Comparison of ENCODE assay signal across 32 cellular contexts in the genomic region with DNA sequence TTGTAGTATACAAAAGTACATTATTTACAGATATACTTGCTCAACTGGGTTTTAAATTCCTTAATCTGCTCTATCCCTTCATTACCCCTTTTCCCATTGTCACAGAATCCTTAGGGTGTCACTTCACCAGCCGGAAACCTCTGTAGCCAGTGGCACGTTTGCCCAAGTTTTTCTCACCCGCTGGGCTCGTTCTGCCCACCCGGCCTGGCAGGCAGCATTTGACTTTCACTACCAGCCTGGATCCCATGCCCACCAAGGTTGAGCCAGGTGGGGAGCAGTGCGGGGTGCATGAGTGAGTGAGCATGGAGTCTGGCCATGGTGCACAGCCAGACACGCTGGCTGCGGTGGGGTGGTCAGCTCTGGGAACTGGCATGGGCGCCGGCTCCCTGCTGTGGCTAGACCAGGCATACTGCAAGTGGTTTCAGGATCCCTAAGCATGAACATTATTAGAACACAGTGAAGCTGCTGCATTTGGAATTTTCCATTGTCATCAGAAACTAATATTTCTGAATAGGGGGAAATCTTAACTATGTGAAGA.
"Had no signal": no experiment of that assay in that cellular context is flagged by ENCODE, and none has a peak within 500 bp of the region (broad histone marks: within the 10 kb centered on the region; RNA-seq: fewer than 3 reads in every experiment).

No MANE protein-coding gene starts in this region.

- H3K36me3 Mint-ChIP-seq: activated CD4-positive, alpha-beta memory T cell treated with anti-CD3 and anti-CD28 coated beads for 36 hours; activated CD8-positive, alpha-beta memory T cell treated with anti-CD3 and anti-CD28 coated beads, Interleukin-2, amount 10 ng/mL, durations not matched to agents 7 days and 5 days; activated naive CD4-positive, alpha-beta T cell treated with anti-CD3 and anti-CD28 coated beads, Interleukin-2, amount 50 U/mL, for 24 hours; activated naive CD8-positive, alpha-beta T cell treated with anti-CD3 and anti-CD28 coated beads, Interleukin-2, amount 10 ng/mL, durations not matched to agents 7 days and 5 days had no signal

- DNase-seq: activated B cell treated with CpG ODN at 0.5 μM for 24 hours; activated CD4-positive, alpha-beta memory T cell treated with anti-CD3 and anti-CD28 coated beads for 36 hours; activated CD4-positive, alpha-beta T cell treated with anti-CD3 and anti-CD28 coated beads for 48 hours; activated CD8-positive, alpha-beta memory T cell treated with anti-CD3 and anti-CD28 coated beads, Interleukin-2, amount 10 ng/mL, durations not matched to agents 7 days and 5 days; activated CD8-positive, alpha-beta memory T cell treated with anti-CD3 and anti-CD28 coated beads, Interleukin-2, amount 50 U/mL, for 4 hours; activated CD8-positive, alpha-beta T cell treated with anti-CD3 and anti-CD28 coated beads, Interleukin-2, amount 10 ng/mL, durations not matched to agents 7 days and 5 days; activated effector memory CD4-positive, alpha-beta T cell treated with anti-CD3 and anti-CD28 coated beads, Interleukin-2, amount 50 U/mL, for 16 hours; activated naive CD4-positive, alpha-beta T cell treated with anti-CD3 and anti-CD28 coated beads for 36 hours; activated naive CD8-positive, alpha-beta T cell treated with anti-CD3 and anti-CD28 coated beads, Interleukin-2, amount 10 ng/mL, durations not matched to agents 7 days and 5 days; activated T-cell treated with anti-CD3 and anti-CD28 coated beads, Interleukin-2, amount 50 U/mL, for 1 hour; activated T-cell treated with anti-CD3 and anti-CD28 coated beads, Interleukin-2, amount 50 U/mL, for 48 hours; amniotic stem cell; anterior cingulate cortex; brain microvascular endothelial cell; dermis blood vessel endothelial cell; effector CD4-positive, alpha-beta T cell; effector memory CD8-positive, alpha-beta T cell; erythroblast; foreskin keratinocyte; gastrocnemius medialis; T-helper 1 cell; T-helper 17 cell; T1000; WERI-Rb-1 had no signal

- H3K4me3 ChIP-seq: coronary artery, esophagus muscularis mucosa, gastrocnemius medialis had no signal

- H3K4me3 Mint-ChIP-seq: activated B cell treated with CpG ODN at 0.5 μM for 24 hours; activated CD4-positive, alpha-beta memory T cell treated with anti-CD3 and anti-CD28 coated beads for 36 hours; activated CD8-positive, alpha-beta memory T cell treated with anti-CD3 and anti-CD28 coated beads, Interleukin-2, amount 10 ng/mL, durations not matched to agents 7 days and 5 days; activated CD8-positive, alpha-beta T cell treated with anti-CD3 and anti-CD28 coated beads, Interleukin-2, amount 10 ng/mL, durations not matched to agents 7 days and 5 days; activated naive CD4-positive, alpha-beta T cell treated with anti-CD3 and anti-CD28 coated beads for 36 hours; activated naive CD4-positive, alpha-beta T cell treated with anti-CD3 and anti-CD28 coated beads, Interleukin-2, amount 50 U/mL, for 24 hours; activated naive CD8-positive, alpha-beta T cell treated with anti-CD3 and anti-CD28 coated beads, Interleukin-2, amount 10 ng/mL, durations not matched to agents 7 days and 5 days; activated T-helper 1 cell treated with anti-CD3 and anti-CD28 coated beads, Interleukin-12 subunit alpha, Interleukin-12 subunit beta, Interleukin-2, Interleukin-4 antibody, amounts not matched to agents 30 ng/mL and 10 ng/mL and 1 ng/mL, durations not matched to agents 14 hours and 24 hours and 36 hours; central memory CD8-positive, alpha-beta T cell; effector memory CD8-positive, alpha-beta T cell; T-helper 17 cell; T-helper 2 cell treated with Interferon-gamma antibody and Interleukin-4, amounts not matched to agents 5 μg/mL and 100 μg/mL, for 36 hours had no signal

- H3K27ac Mint-ChIP-seq: activated B cell treated with CpG ODN at 0.5 μM for 24 hours; activated CD4-positive, alpha-beta memory T cell treated with anti-CD3 and anti-CD28 coated beads for 36 hours; activated CD8-positive, alpha-beta memory T cell treated with anti-CD3 and anti-CD28 coated beads, Interleukin-2, amount 10 ng/mL, durations not matched to agents 7 days and 5 days; activated CD8-positive, alpha-beta T cell treated with anti-CD3 and anti-CD28 coated beads, Interleukin-2, amount 10 ng/mL, durations not matched to agents 7 days and 5 days; activated naive CD4-positive, alpha-beta T cell treated with anti-CD3 and anti-CD28 coated beads for 36 hours; activated naive CD4-positive, alpha-beta T cell treated with anti-CD3 and anti-CD28 coated beads, Interleukin-2, amount 50 U/mL, for 24 hours; activated naive CD8-positive, alpha-beta T cell treated with anti-CD3 and anti-CD28 coated beads, Interleukin-2, amount 10 ng/mL, durations not matched to agents 7 days and 5 days; activated T-helper 1 cell treated with anti-CD3 and anti-CD28 coated beads, Interleukin-12 subunit alpha, Interleukin-12 subunit beta, Interleukin-2, Interleukin-4 antibody, amounts not matched to agents 30 ng/mL and 10 ng/mL and 1 ng/mL, durations not matched to agents 14 hours and 24 hours and 36 hours; activated T-helper 2 cell treated with anti-CD3 and anti-CD28 coated beads, Interferon-gamma antibody, Interleukin-2, Interleukin-4, amounts not matched to agents 10 μg/mL and 5 μg/mL and 100 μg/mL, durations not matched to agents 14 hours and 24 hours and 36 hours; effector memory CD8-positive, alpha-beta T cell; T-helper 17 cell; T-helper 2 cell treated with Interferon-gamma antibody and Interleukin-4, amounts not matched to agents 5 μg/mL and 100 μg/mL, for 36 hours had no signal

- H3K9me3 ChIP-seq: esophagus muscularis mucosa, gastrocnemius medialis had no signal

- H3K36me3 ChIP-seq: brain microvascular endothelial cell, esophagus muscularis mucosa, gastrocnemius medialis, WERI-Rb-1 had no signal

- H3K9me3 Mint-ChIP-seq: activated B cell treated with CpG ODN at 0.5 μM for 24 hours; activated CD4-positive, alpha-beta memory T cell treated with anti-CD3 and anti-CD28 coated beads for 36 hours; activated naive CD4-positive, alpha-beta T cell treated with anti-CD3 and anti-CD28 coated beads, Interleukin-2, amount 50 U/mL, for 24 hours; activated T-helper 2 cell treated with anti-CD3 and anti-CD28 coated beads, Interferon-gamma antibody, Interleukin-2, Interleukin-4, amounts not matched to agents 10 μg/mL and 5 μg/mL and 100 μg/mL, durations not matched to agents 14 hours and 24 hours and 36 hours; central memory CD8-positive, alpha-beta T cell; effector memory CD8-positive, alpha-beta T cell had no signal

- H3K27ac ChIP-seq: brain microvascular endothelial cell, coronary artery, esophagus muscularis mucosa, foreskin keratinocyte, gastrocnemius medialis, WERI-Rb-1 had no signal

- H3K4me1 ChIP-seq: esophagus muscularis mucosa, foreskin keratinocyte, gastrocnemius medialis had no signal

- H3K27me3 ChIP-seq: brain microvascular endothelial cell, esophagus muscularis mucosa, foreskin keratinocyte, gastrocnemius medialis had no signal

- H3K4me1 Mint-ChIP-seq: activated B cell treated with CpG ODN at 0.5 μM for 24 hours; activated CD8-positive, alpha-beta memory T cell treated with anti-CD3 and anti-CD28 coated beads, Interleukin-2, amount 10 ng/mL, durations not matched to agents 7 days and 5 days; activated naive CD4-positive, alpha-beta T cell treated with anti-CD3 and anti-CD28 coated beads, Interleukin-2, amount 50 U/mL, for 24 hours; activated naive CD8-positive, alpha-beta T cell treated with anti-CD3 and anti-CD28 coated beads, Interleukin-2, amount 10 ng/mL, durations not matched to agents 7 days and 5 days; central memory CD8-positive, alpha-beta T cell; T-helper 17 cell had no signal

- H3K27me3 Mint-ChIP-seq: activated B cell treated with CpG ODN at 0.5 μM for 24 hours; activated CD4-positive, alpha-beta memory T cell treated with anti-CD3 and anti-CD28 coated beads for 36 hours; activated CD8-positive, alpha-beta memory T cell treated with anti-CD3 and anti-CD28 coated beads, Interleukin-2, amount 10 ng/mL, durations not matched to agents 7 days and 5 days; activated naive CD4-positive, alpha-beta T cell treated with anti-CD3 and anti-CD28 coated beads, Interleukin-2, amount 50 U/mL, for 24 hours; activated naive CD8-positive, alpha-beta T cell treated with anti-CD3 and anti-CD28 coated beads, Interleukin-2, amount 10 ng/mL, durations not matched to agents 7 days and 5 days; central memory CD8-positive, alpha-beta T cell; effector memory CD8-positive, alpha-beta T cell had no signal

- ATAC-seq: activated CD4-positive, CD25-positive, alpha-beta regulatory T cell treated with anti-CD3 and anti-CD28 coated beads, Interleukin-2, amount 50 U/mL, for 24 hours; activated CD8-positive, alpha-beta memory T cell treated with anti-CD3 and anti-CD28 coated beads, Interleukin-2, amount 10 ng/mL, durations not matched to agents 7 days and 5 days; activated CD8-positive, alpha-beta T cell treated with anti-CD3 and anti-CD28 coated beads, Interleukin-2, amount 10 ng/mL, durations not matched to agents 7 days and 5 days; effector memory CD8-positive, alpha-beta T cell; foreskin keratinocyte; gastrocnemius medialis; T-helper 17 cell had no signal
